In the genomic region with DNA sequence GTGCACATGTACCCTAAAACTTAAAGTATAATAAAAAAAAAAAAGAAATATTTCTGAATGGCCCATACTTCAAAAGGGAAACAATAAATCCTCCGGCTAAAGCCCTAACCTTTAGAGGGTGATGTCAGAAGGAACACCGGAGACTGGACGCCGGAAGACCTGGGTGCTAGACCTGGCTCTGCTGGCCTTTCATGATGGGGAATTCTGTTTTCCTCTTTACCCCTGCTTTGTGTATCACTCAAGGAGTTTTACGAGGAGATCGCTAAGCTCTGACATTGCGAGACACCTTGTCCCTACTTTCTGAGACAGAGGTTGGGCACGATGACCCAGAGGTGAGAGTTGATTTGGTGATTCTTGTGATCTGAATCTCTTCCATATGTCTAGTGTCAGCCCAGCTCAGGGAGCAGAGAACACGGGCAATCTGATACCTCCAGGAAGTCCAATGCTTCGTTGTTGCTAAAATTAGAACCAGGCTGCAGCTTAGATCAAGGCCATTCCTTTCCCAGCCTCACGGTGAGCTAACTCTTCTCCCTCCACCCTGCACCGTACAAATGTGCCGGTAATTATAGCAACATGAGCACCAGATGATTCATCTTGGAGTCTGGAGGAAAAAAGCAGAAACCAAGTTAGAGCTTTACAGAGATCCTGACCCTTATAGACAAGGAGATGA, we compare ENCODE assay signal across 9 cellular contexts. TPM values are rescaled to one million over a fixed set of nuclear protein-coding genes. Genes with fewer than 3 reads are reported as not detected.
DNase-seq lines count a peak whose midpoint lies in the region; ATAC-seq and TF ChIP-seq lines count a peak whose summit lies in the region.
"Had no signal": no experiment of that assay in that cellular context is flagged by ENCODE, and none has a peak within 500 bp of the region (broad histone marks: within the 10 kb centered on the region; RNA-seq: fewer than 3 reads in every experiment).

No MANE protein-coding gene starts in this region.

- intact Hi-C loops in gastrocnemius medialis (cut with DNase I; ENCODE audit: low total_unique reads), result loop anchor here (5.0 kb wide), 1 partner anchor 955 kb away; a partner anchor contains a TSS
- intact Hi-C loops in activated T-helper 1 cell treated with anti-CD3 and anti-CD28 coated beads, Interleukin-12 subunit alpha, Interleukin-12 subunit beta, Interleukin-2, Interleukin-4 antibody, amounts not matched to agents 30 ng/mL and 10 ng/mL and 1 ng/mL, durations not matched to agents 14 hours and 24 hours and 36 hours (cut with micrococcal nuclease), result no loop called here

- H3F3A ChIP-seq in GM23338 (replicated peaks; ENCODE audit: low read depth), result no peaks in the 10 kb centered on the region

- H3K4me2 ChIP-seq in GM23338, result no peak overlapping the region

- in situ Hi-C loops in gastrocnemius medialis (cut with MboI; ENCODE audit: low sequenced_read_pairs in 4 of 4), result no loop called here

- H3K9me3 Mint-ChIP-seq in GM23338, result no peaks in the 10 kb centered on the region; the same call in 2 of the 3 replicates
- no peaks in the 10 kb centered on the region for H3K9me3 Mint-ChIP-seq in activated T-helper 1 cell treated with anti-CD3 and anti-CD28 coated beads, Interleukin-12 subunit alpha, Interleukin-12 subunit beta, Interleukin-2, Interleukin-4 antibody, amounts not matched to agents 30 ng/mL and 10 ng/mL and 1 ng/mL, durations not matched to agents 14 hours and 24 hours and 36 hours

- no peak overlapping the region for H3K4me3 Mint-ChIP-seq in GM23338
- no peak overlapping the region for H3K4me3 Mint-ChIP-seq in activated T-helper 1 cell treated with anti-CD3 and anti-CD28 coated beads, Interleukin-12 subunit alpha, Interleukin-12 subunit beta, Interleukin-2, Interleukin-4 antibody, amounts not matched to agents 30 ng/mL and 10 ng/mL and 1 ng/mL, durations not matched to agents 14 hours and 24 hours and 36 hours

- no peaks in the 10 kb centered on the region for H4K20me1 ChIP-seq in GM23338 (replicated peaks; ENCODE audit: insufficient read depth)

- no peak overlapping the region for H3K27ac Mint-ChIP-seq in GM23338
- no peak overlapping the region for H3K27ac Mint-ChIP-seq in activated T-helper 1 cell treated with anti-CD3 and anti-CD28 coated beads, Interleukin-12 subunit alpha, Interleukin-12 subunit beta, Interleukin-2, Interleukin-4 antibody, amounts not matched to agents 30 ng/mL and 10 ng/mL and 1 ng/mL, durations not matched to agents 14 hours and 24 hours and 36 hours

- H3K36me3 ChIP-seq in GM23338 (ENCODE audit: insufficient read depth), result no peaks in the 10 kb centered on the region
- H3K36me3 ChIP-seq in gastrocnemius medialis, result no peaks in the 10 kb centered on the region

- peaks cover 4% of the 10 kb centered on the region; the same call in 1 of the 2 replicates for H3K9me2 ChIP-seq in GM23338 (ENCODE audit: insufficient read depth)

- DNase-seq in GM23338 (ENCODE audit: low spot score) (no peak), RKO (ENCODE audit: low spot score) (peak; percentile 39), fibroblast of the aortic adventitia (ENCODE audit: low read depth) (peak; percentile 90), gastrocnemius medialis (peak; percentile 82 to 85), T-helper 2 cell (no peak), NCI-H1694 treated with DMSO at 0.1 percent for 48 hours (lab: John Stamatoyannopoulos, UW) (no peak)
- no peak for DNase-seq in activated T-helper 1 cell treated with anti-CD3 and anti-CD28 coated beads, Interleukin-12 subunit alpha, Interleukin-12 subunit beta, Interleukin-2, Interleukin-4 antibody, amounts not matched to agents 30 ng/mL and 10 ng/mL and 1 ng/mL, durations not matched to agents 14 hours and 24 hours and 36 hours (ENCODE audit: low spot score)
- no peak for DNase-seq in activated effector memory CD4-positive, alpha-beta T cell treated with anti-CD3 and anti-CD28 coated beads, Interleukin-2, amount 50 U/mL, for 16 hours
- DNase-seq: activated CD4-positive, alpha-beta T cell treated with anti-CD3 and anti-CD28 coated beads, Interleukin-2, amount 50 U/mL, for 4 hours had no signal

- no peaks in the 10 kb centered on the region for H3K4me1 Mint-ChIP-seq in GM23338
- H3K4me1 Mint-ChIP-seq in activated T-helper 1 cell treated with anti-CD3 and anti-CD28 coated beads, Interleukin-12 subunit alpha, Interleukin-12 subunit beta, Interleukin-2, Interleukin-4 antibody, amounts not matched to agents 30 ng/mL and 10 ng/mL and 1 ng/mL, durations not matched to agents 14 hours and 24 hours and 36 hours (ENCODE audit: low read depth), result peaks cover 5% of the 10 kb centered on the region

- TF ChIP-seq CTCF in GM23338 (conservative IDR thresholded peaks at IDR 0.05; ENCODE audit: low read depth in 2 of 2), result no peak
- TF ChIP-seq CTCF in fibroblast of the aortic adventitia (IDR thresholded peaks at IDR 0.05; ENCODE audit: insufficient read depth, low read length), result no peak
- TF ChIP-seq CTCF in gastrocnemius medialis (IDR thresholded peaks at IDR 0.05 in 4 of 5, conservative IDR thresholded peaks at IDR 0.05 in 1 of 5), result no peak

- ATAC-seq in GM23338 (no peak), gastrocnemius medialis (peak; percentile 100)

- peaks cover 1% of the 10 kb centered on the region for H3K27me3 Mint-ChIP-seq in GM23338 (ENCODE audit: insufficient read depth, low read depth, poor library complexity)
- H3K27me3 Mint-ChIP-seq in activated T-helper 1 cell treated with anti-CD3 and anti-CD28 coated beads, Interleukin-12 subunit alpha, Interleukin-12 subunit beta, Interleukin-2, Interleukin-4 antibody, amounts not matched to agents 30 ng/mL and 10 ng/mL and 1 ng/mL, durations not matched to agents 14 hours and 24 hours and 36 hours (ENCODE audit: insufficient read depth), result peaks cover 27% of the 10 kb centered on the region

- H3K27ac ChIP-seq in GM23338 (ENCODE audit: low read depth) (no peak overlapping the region), gastrocnemius medialis (peak overlapping the region; percentile 73 to 83 (median 80))

- H3K79me2 ChIP-seq in GM23338 (replicated peaks; ENCODE audit: insufficient read depth), result no peaks in the 10 kb centered on the region

- no peak for TF ChIP-seq POLR2A in gastrocnemius medialis (IDR thresholded peaks at IDR 0.05)

- H3K36me3 Mint-ChIP-seq in GM23338 (ENCODE audit: low read depth), result no peaks in the 10 kb centered on the region
- H3K36me3 Mint-ChIP-seq in activated T-helper 1 cell treated with anti-CD3 and anti-CD28 coated beads, Interleukin-12 subunit alpha, Interleukin-12 subunit beta, Interleukin-2, Interleukin-4 antibody, amounts not matched to agents 30 ng/mL and 10 ng/mL and 1 ng/mL, durations not matched to agents 14 hours and 24 hours and 36 hours (ENCODE audit: low read depth), result no peaks in the 10 kb centered on the region

- H3K4me1 ChIP-seq in GM23338 (ENCODE audit: insufficient read depth) (no peaks in the 10 kb centered on the region), gastrocnemius medialis (peaks cover 13 to 18% of the 10 kb centered on the region in 2 donors)

- no peak overlapping the region for H3K4me3 ChIP-seq in GM23338
- H3K4me3 ChIP-seq in fibroblast of the aortic adventitia (ENCODE audit: low read depth, low read length), result no peak overlapping the region
- H3K4me3 ChIP-seq in gastrocnemius medialis, result peak overlapping the region in 2 of 4 donors; percentile 7 to 23

- H3K27me3 ChIP-seq in GM23338 (ENCODE audit: insufficient read depth) (no peaks in the 10 kb centered on the region), gastrocnemius medialis (no peaks in the 10 kb centered on the region)

- H3K9me3 ChIP-seq in gastrocnemius medialis, result no peaks in the 10 kb centered on the region

- H2AFZ ChIP-seq in GM23338, result peak overlapping the region; percentile 72; the same call in 1 of the 2 replicates

TF ChIP-seq in GM23338, 12 proteins besides CTCF, POLR2A, EP300 and RAD21 (continues in another document):
- TF ChIP-seq CREB1 (CRISPR knock-in tag; IDR thresholded peaks at IDR 0.05; ENCODE audit: low read depth) (no peak), EZH2 (IDR thresholded peaks at IDR 0.05; ENCODE audit: low read depth, unreplicated experiment) (no peak), STAT1 (IDR thresholded peaks at IDR 0.05; ENCODE audit: unreplicated experiment) (no peak)
- TF ChIP-seq, protein P1, sequence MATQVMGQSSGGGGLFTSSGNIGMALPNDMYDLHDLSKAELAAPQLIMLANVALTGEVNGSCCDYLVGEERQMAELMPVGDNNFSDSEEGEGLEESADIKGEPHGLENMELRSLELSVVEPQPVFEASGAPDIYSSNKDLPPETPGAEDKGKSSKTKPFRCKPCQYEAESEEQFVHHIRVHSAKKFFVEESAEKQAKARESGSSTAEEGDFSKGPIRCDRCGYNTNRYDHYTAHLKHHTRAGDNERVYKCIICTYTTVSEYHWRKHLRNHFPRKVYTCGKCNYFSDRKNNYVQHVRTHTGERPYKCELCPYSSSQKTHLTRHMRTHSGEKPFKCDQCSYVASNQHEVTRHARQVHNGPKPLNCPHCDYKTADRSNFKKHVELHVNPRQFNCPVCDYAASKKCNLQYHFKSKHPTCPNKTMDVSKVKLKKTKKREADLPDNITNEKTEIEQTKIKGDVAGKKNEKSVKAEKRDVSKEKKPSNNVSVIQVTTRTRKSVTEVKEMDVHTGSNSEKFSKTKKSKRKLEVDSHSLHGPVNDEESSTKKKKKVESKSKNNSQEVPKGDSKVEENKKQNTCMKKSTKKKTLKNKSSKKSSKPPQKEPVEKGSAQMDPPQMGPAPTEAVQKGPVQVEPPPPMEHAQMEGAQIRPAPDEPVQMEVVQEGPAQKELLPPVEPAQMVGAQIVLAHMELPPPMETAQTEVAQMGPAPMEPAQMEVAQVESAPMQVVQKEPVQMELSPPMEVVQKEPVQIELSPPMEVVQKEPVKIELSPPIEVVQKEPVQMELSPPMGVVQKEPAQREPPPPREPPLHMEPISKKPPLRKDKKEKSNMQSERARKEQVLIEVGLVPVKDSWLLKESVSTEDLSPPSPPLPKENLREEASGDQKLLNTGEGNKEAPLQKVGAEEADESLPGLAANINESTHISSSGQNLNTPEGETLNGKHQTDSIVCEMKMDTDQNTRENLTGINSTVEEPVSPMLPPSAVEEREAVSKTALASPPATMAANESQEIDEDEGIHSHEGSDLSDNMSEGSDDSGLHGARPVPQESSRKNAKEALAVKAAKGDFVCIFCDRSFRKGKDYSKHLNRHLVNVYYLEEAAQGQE (IDR thresholded peaks at IDR 0.05; ENCODE audit: unreplicated experiment), result no peak

RNA-seq across cellular contexts. Expression of a gene that starts 42.0 kb away (rescaled TPM):
- not detected in 2 replicates for total RNA-seq in GM23338 (2014; rRNA removed; shearing (Covaris generic))
- polyA plus RNA-seq in GM23338 (2016; fragmentation: Nextera tagmentation; extraction: Ambion mirVana), result 0.13 TPM in 1 of 2 replicates, not detected in the other
- total RNA-seq in fibroblast of the aortic adventitia (ENCODE audit: low replicate concordance) (4.0 TPM in 1 of 2 replicates, not detected in the other), gastrocnemius medialis (not detected)
- not detected in 2 replicates for total RNA-seq in activated T-helper 1 cell treated with anti-CD3 and anti-CD28 coated beads, Interleukin-12 subunit alpha, Interleukin-12 subunit beta, Interleukin-2, Interleukin-4 antibody, amounts not matched to agents 30 ng/mL and 10 ng/mL and 1 ng/mL, durations not matched to agents 14 hours and 24 hours and 36 hours

Comparison
In these comparisons a context has a peak if more than half of its experiments do, and no peak if none do; other contexts are left out.
1. DNase-seq: peak in RKO (single experiment), fibroblast of the aortic adventitia (single experiment) and gastrocnemius medialis (2 of 2); none in GM23338 (single experiment), T-helper 2 cell (0 of 5), activated T-helper 1 cell treated with anti-CD3 and anti-CD28 coated beads, Interleukin-12 subunit alpha, Interleukin-12 subunit beta, Interleukin-2, Interleukin-4 antibody, amounts not matched to agents 30 ng/mL and 10 ng/mL and 1 ng/mL, durations not matched to agents 14 hours and 24 hours and 36 hours (single experiment), NCI-H1694 treated with DMSO at 0.1 percent for 48 hours (single experiment) and activated effector memory CD4-positive, alpha-beta T cell treated with anti-CD3 and anti-CD28 coated beads, Interleukin-2, amount 50 U/mL, for 16 hours (single experiment).